Comparison of ENCODE assay signal across 30 cellular contexts in the genomic region with DNA sequence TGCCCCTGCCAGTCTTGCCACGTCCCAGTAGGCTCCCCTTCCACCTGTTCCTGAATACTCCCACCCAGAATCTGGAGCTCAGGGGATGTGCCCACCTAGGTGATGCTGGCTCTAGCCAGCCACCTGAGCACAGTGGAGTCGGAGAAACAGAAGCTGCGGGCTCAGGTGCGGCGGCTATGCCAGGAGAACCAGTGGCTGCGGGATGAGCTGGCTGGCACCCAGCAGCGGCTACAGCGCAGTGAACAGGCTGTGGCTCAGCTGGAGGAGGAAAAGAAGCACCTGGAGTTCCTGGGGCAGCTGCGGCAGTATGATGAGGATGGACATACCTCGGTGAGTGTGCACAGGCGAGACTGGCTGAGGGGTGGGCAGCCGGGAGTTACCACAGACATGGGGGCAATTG.
"Had no signal": no experiment of that assay in that cellular context is flagged by ENCODE, and none has a peak within 500 bp of the region (broad histone marks: within the 10 kb centered on the region; RNA-seq: fewer than 3 reads in every experiment).

No MANE protein-coding gene starts in this region.

- H3K9me3 Mint-ChIP-seq: naive thymus-derived CD8-positive, alpha-beta T cell; natural killer cell treated with Interleukin-12 subunit alpha and Interleukin-12 subunit beta and Interleukin-15 and Interleukin-18, amount 100 ng/mL, for 72 hours; nephron progenitor cell; neural crest cell; stimulated activated effector memory CD8-positive, alpha-beta T cell treated with anti-CD3 and anti-CD28 coated beads, Interleukin-12 subunit alpha, Interleukin-12 subunit beta, amount 100 ng/mL, for 72 hours; stimulated activated naive B cell treated with anti-CD40 and anti-IgM and Interleukin-4, amounts not matched to agents 10 μg/mL and 1 μg/mL and 100 μg/mL, for 72 hours; stimulated activated naive CD8-positive, alpha-beta T cell treated with anti-CD3 and anti-CD28 coated beads, Interleukin-15, Interleukin-2, amounts not matched to agents 100 ng/mL and 50 ng/mL, for 24 hours had no signal

- H3K27me3 ChIP-seq: neutrophil, ovary, right lobe of liver, sigmoid colon, stomach, thyroid gland, tibial nerve, upper lobe of left lung, vagina had no signal

- H3K4me3 ChIP-seq: ovary, psoas muscle, right lobe of liver, sigmoid colon, stomach, thoracic aorta, thyroid gland, tibial nerve, upper lobe of left lung, vagina had no signal

- H3K27ac Mint-ChIP-seq: naive thymus-derived CD8-positive, alpha-beta T cell; natural killer cell treated with Interleukin-12 subunit alpha and Interleukin-12 subunit beta and Interleukin-15 and Interleukin-18, amount 100 ng/mL, for 72 hours; nephron progenitor cell; progenitor cell of endocrine pancreas; stimulated activated effector memory CD8-positive, alpha-beta T cell treated with anti-CD3 and anti-CD28 coated beads, Interleukin-12 subunit alpha, Interleukin-12 subunit beta, amount 100 ng/mL, for 72 hours; stimulated activated naive CD8-positive, alpha-beta T cell treated with anti-CD3 and anti-CD28 coated beads, Interleukin-15, Interleukin-2, amounts not matched to agents 100 ng/mL and 50 ng/mL, for 24 hours had no signal

- H3K27ac ChIP-seq: neutrophil, ovary, parathyroid adenoma, psoas muscle, right lobe of liver, sigmoid colon, stomach, thoracic aorta, thyroid gland, tibial nerve, upper lobe of left lung, vagina had no signal

- H3K9ac ChIP-seq: parathyroid adenoma had no signal

- ATAC-seq: naive thymus-derived CD8-positive, alpha-beta T cell; natural killer cell treated with Interleukin-12 subunit alpha and Interleukin-12 subunit beta and Interleukin-15 and Interleukin-18, amount 100 ng/mL, for 72 hours; psoas muscle; right cardiac atrium; right lobe of liver; stimulated activated effector memory CD8-positive, alpha-beta T cell treated with anti-CD3 and anti-CD28 coated beads, Interleukin-12 subunit alpha, Interleukin-12 subunit beta, amount 100 ng/mL, for 72 hours; stimulated activated naive B cell treated with anti-CD40 and anti-IgM and Interleukin-4, amounts not matched to agents 10 μg/mL and 1 μg/mL and 100 μg/mL, for 72 hours had no signal

- H3K36me3 ChIP-seq: ovary had no signal

- H3K4me3 Mint-ChIP-seq: naive thymus-derived CD8-positive, alpha-beta T cell; natural killer cell treated with Interleukin-12 subunit alpha and Interleukin-12 subunit beta and Interleukin-15 and Interleukin-18, amount 100 ng/mL, for 72 hours; nephron progenitor cell; neural crest cell; stimulated activated effector memory CD8-positive, alpha-beta T cell treated with anti-CD3 and anti-CD28 coated beads, Interleukin-12 subunit alpha, Interleukin-12 subunit beta, amount 100 ng/mL, for 72 hours; stimulated activated naive B cell treated with anti-CD40 and anti-IgM and Interleukin-4, amounts not matched to agents 10 μg/mL and 1 μg/mL and 100 μg/mL, for 72 hours; stimulated activated naive CD8-positive, alpha-beta T cell treated with anti-CD3 and anti-CD28 coated beads, Interleukin-15, Interleukin-2, amounts not matched to agents 100 ng/mL and 50 ng/mL, for 24 hours had no signal

- DNase-seq: naive thymus-derived CD8-positive, alpha-beta T cell; nephron progenitor cell; nucleus accumbens; ovary; psoas muscle; sigmoid colon; small intestine; stimulated activated CD4-positive, alpha-beta T cell treated with anti-CD3 and anti-CD28 coated beads, Interleukin-15, amount 100 ng/mL, for 24 hours; stimulated activated CD4-positive, alpha-beta T cell treated with anti-CD3 and anti-CD28 coated beads, Interleukin-2, amount 100 ng/mL, for 24 hours; stimulated activated CD4-positive, alpha-beta T cell treated with anti-CD3 and anti-CD28 coated beads, Interleukin-2, amount 100 ng/mL, for 48 hours; stimulated activated CD4-positive, alpha-beta T cell treated with anti-CD3 and anti-CD28 coated beads, Interleukin-4, amount 100 ng/mL, for 24 hours; stimulated activated naive B cell treated with anti-CD40 and anti-IgM and Interleukin-4, amounts not matched to agents 10 μg/mL and 1 μg/mL and 100 μg/mL, for 72 hours; stimulated activated naive CD4-positive, alpha-beta T cell treated with Interleukin-2 at 50 U/mL for 16 hours; stomach; thyroid gland; trophoblast cell; upper lobe of left lung had no signal

- H3K27me3 Mint-ChIP-seq: naive thymus-derived CD8-positive, alpha-beta T cell; natural killer cell treated with Interleukin-12 subunit alpha and Interleukin-12 subunit beta and Interleukin-15 and Interleukin-18, amount 100 ng/mL, for 72 hours; progenitor cell of endocrine pancreas; stimulated activated naive B cell treated with anti-CD40 and anti-IgM and Interleukin-4, amounts not matched to agents 10 μg/mL and 1 μg/mL and 100 μg/mL, for 72 hours; stimulated activated naive CD8-positive, alpha-beta T cell treated with anti-CD3 and anti-CD28 coated beads, Interleukin-15, Interleukin-2, amounts not matched to agents 100 ng/mL and 50 ng/mL, for 24 hours had no signal

- H3K9me3 ChIP-seq: neutrophil, ovary, psoas muscle, right lobe of liver, sigmoid colon, stomach, thoracic aorta, thyroid gland, tibial nerve, upper lobe of left lung, vagina had no signal

- H3K36me3 Mint-ChIP-seq: natural killer cell treated with Interleukin-12 subunit alpha and Interleukin-12 subunit beta and Interleukin-15 and Interleukin-18, amount 100 ng/mL, for 72 hours had no signal

- H2AFZ ChIP-seq: parathyroid adenoma had no signal

- FAIRE-seq: small intestine, urothelium cell line had no signal
